7 cellular contexts compared by ENCODE assay signal in the genomic region with DNA sequence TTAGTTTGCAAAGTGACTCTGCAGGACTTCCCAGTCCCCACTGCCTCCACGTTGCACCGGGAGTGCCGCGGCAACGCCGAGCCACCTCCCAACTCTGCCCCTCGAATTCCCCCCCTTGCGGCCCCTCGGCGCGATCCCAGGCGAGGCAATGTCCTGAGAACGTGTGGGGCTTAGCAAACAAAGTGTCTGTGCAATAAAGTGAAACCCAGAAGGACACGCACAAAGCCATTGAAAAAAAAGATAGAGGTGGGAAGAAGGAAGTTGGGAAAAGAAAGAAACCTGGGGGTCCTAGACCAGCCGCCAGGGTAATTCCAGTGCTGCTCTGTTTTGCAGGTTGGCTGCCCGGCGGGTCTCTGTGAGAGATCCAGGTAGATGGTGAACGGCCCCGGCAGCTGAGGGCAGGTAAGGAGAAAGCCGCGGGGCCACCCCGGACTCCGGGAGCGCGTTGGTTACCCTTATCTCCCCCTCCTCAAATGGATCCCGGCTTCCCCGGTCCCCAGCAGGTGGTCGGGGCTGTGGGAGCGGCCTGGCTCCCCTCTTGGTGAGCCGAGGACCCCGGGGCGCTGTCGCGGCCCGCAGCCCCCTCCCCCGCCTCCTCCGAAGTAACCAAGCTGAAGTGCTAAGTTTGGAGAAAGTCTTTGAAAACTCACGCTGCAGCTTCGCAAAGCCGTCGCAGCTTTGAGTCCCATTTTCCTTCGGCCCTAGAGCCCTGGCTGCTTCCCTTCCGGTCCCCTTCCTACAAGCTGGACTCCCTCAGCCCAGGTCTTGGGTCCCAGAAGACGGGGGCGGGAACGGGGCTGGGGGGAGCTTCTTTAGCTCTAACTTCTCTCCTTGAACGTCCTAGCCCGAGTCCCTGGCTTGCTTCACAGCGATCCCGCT. TPM values are rescaled to one million over a fixed set of nuclear protein-coding genes. Genes with fewer than 3 reads are reported as not detected.
DNase-seq lines count a peak whose midpoint lies in the region; ATAC-seq and TF ChIP-seq lines count a peak whose summit lies in the region.

No MANE protein-coding gene starts in this region.

- H3K27me3 Mint-ChIP-seq in endothelial cell (ENCODE audit: unreplicated experiment) = peaks cover 65% of the 10 kb centered on the region

- H3K36me3 ChIP-seq in GM23248 (ENCODE audit: low read depth) (peaks cover 8% of the 10 kb centered on the region; the same call in 1 of the 2 replicates), ovary (no peaks in the 10 kb centered on the region)

- peak overlapping the region; percentile 76 for H3K4me3 Mint-ChIP-seq in endothelial cell (ENCODE audit: unreplicated experiment)

- H3K9me2 ChIP-seq in GM23248 (ENCODE audit: insufficient read depth) = no peaks in the 10 kb centered on the region

- 20 to 24% methylated on average over 34 to 50 of the region's 50 CpGs for WGBS in GM23248 (ENCODE audit: low coverage in 1 of 2, low lambda C conversion rate in 2 of 2, missing lambda C conversion rate in 2 of 2), 2 experiments
- WGBS in ovary, 3 donors = 13 to 15% (median 15%) methylated on average over 50 of the region's 50 CpGs

- no peak for TF ChIP-seq POLR2A in ovary (IDR thresholded peaks at IDR 0.05)

- H3K36me3 Mint-ChIP-seq in endothelial cell (ENCODE audit: low read depth, unreplicated experiment) = peaks cover 9% of the 10 kb centered on the region

- TF ChIP-seq EP300 in ovary (IDR thresholded peaks at IDR 0.05) = no peak

- H4K20me1 ChIP-seq in GM23248 (ENCODE audit: insufficient read depth) = 0 out of 2 replicates have a peak, but pooled peaks cover 3% of the 10 kb centered on the region

- no peaks in the 10 kb centered on the region for H3K9me3 ChIP-seq in GM23248 (ENCODE audit: low read depth)
- H3K9me3 ChIP-seq in ovary = peaks cover 0 to 6% of the 10 kb centered on the region in 2 donors

- 0 out of 2 replicates have a peak overlapping the region, but pooled peaks have one; percentile 24 for H3K9ac ChIP-seq in GM23248

- H3K9me3 Mint-ChIP-seq in endothelial cell (ENCODE audit: unreplicated experiment) = no peaks in the 10 kb centered on the region

- H3K27me3 ChIP-seq in GM23248 (replicated peaks; ENCODE audit: insufficient read depth) = peaks cover 56% of the 10 kb centered on the region
- no peaks in the 10 kb centered on the region for H3K27me3 ChIP-seq in ovary

- H3F3A ChIP-seq in GM23248 (ENCODE audit: insufficient read depth) = no peaks in the 10 kb centered on the region

- H3K4me1 Mint-ChIP-seq in endothelial cell (ENCODE audit: unreplicated experiment) = peaks cover 47% of the 10 kb centered on the region

- in situ Hi-C loops in GM23248 (cut with MboI) = no loop called here

- peak overlapping the region; percentile 90 for H2AFZ ChIP-seq in GM23248

- peak overlapping the region; percentile 98 for H3K4me2 ChIP-seq in GM23248 (ENCODE audit: unreplicated experiment)

- H3K27ac Mint-ChIP-seq in endothelial cell (ENCODE audit: unreplicated experiment) = no peak overlapping the region

- intact Hi-C loops in ovary (cut with DNase I) = no loop called here

- DNase-seq in GM23248 (peak; percentile 30), RKO (ENCODE audit: low spot score) (peak; percentile 34), endothelial cell (ENCODE audit: low spot score) (peak; percentile 20), ovary (peak in 4 of 5 donors; percentile 43 to 51 (median 48))

- no peak for TF ChIP-seq CTCF in GM12875 (IDR thresholded peaks at IDR 0.05; ENCODE audit: borderline replicate concordance, insufficient read depth, low read depth, low read length)
- no peak for TF ChIP-seq CTCF in endothelial cell (IDR thresholded peaks at IDR 0.05; ENCODE audit: unreplicated experiment)
- TF ChIP-seq CTCF in ovary (IDR thresholded peaks at IDR 0.05) = no peak

- no peaks in the 10 kb centered on the region for H3K79me2 ChIP-seq in GM23248 (ENCODE audit: insufficient read depth)

- H3K27ac ChIP-seq in GM23248 (no peak overlapping the region), ovary (no peak overlapping the region)

- peak overlapping the region; percentile 67 for H3K4me3 ChIP-seq in GM12875 (ENCODE audit: low read depth, low read length)
- peak overlapping the region; percentile 77 for H3K4me3 ChIP-seq in GM23248
- peak overlapping the region; percentile 39 for H3K4me3 ChIP-seq in ovary

- no peak for ATAC-seq in GM18520 (IDR thresholded peaks at IDR 0.05; ENCODE audit: unreplicated experiment)
- ATAC-seq in GM19035 (IDR thresholded peaks at IDR 0.05; ENCODE audit: unreplicated experiment) = no peak

- H3K4me1 ChIP-seq in GM23248 (ENCODE audit: insufficient read depth) (peaks cover 14% of the 10 kb centered on the region), ovary (ENCODE audit: insufficient read depth) (peaks cover 12% of the 10 kb centered on the region)

RNA-seq across cellular contexts. Expression of gene OTX1, which starts 0.5 kb away (rescaled TPM):
- total RNA-seq in GM23248 (2014; rRNA removed; shearing (Covaris generic)) = 0.25 TPM in 1 of 2 replicates, not detected in the other
- polyA plus RNA-seq in GM23248 (2016; fragmentation: Nextera tagmentation; extraction: Ambion mirVana) (not detected in 2 replicates), ovary (under 1 TPM; 0.04 to 0.07 TPM)
- total RNA-seq in endothelial cell (ENCODE audit: unreplicated experiment) (0.33 TPM), ovary (under 1 TPM in 4 of 7 donors, not detected in 3; 0.18 to 0.92 (median 0.23) TPM)
